In genomic region chr7:80795174-80795573, GRCh38 we compare ENCODE assay signal across 23 cellular contexts.
DNase-seq lines count a peak whose midpoint lies in the region; ATAC-seq and TF ChIP-seq lines count a peak whose summit lies in the region.
"Had no signal": no experiment of that assay in that cellular context is flagged by ENCODE, and none has a peak within 500 bp of the region (broad histone marks: within the 10 kb centered on the region; RNA-seq: fewer than 3 reads in every experiment).

No MANE protein-coding gene starts in this region.

- H3K27ac ChIP-seq in esophagus squamous epithelium: peak overlapping the region in 3 of 4 donors; percentile 6 to 47 (median 35)
- H3K27ac ChIP-seq in right atrium auricular region: peak overlapping the region; percentile 28
- H3K27ac ChIP-seq in gastrocnemius medialis: peak overlapping the region; percentile 11 to 71 (median 53)
- H3K27ac ChIP-seq: C4-2B, neutrophil had no signal

- DNase-seq in AG20443 (ENCODE audit: low spot score) (peak; percentile 48), esophagus squamous epithelium (lab: John Stamatoyannopoulos, UW) (no peak), right atrium auricular region (ENCODE audit: low spot score) (no peak), gastrocnemius medialis (no peak), GM13976 (ENCODE audit: low spot score) (no peak), OCI-M1 (lab: John Stamatoyannopoulos, UW) (no peak)
- DNase-seq: activated B cell treated with CpG ODN at 0.5 μM for 24 hours; activated CD8-positive, alpha-beta T cell treated with anti-CD3 and anti-CD28 coated beads for 36 hours; activated naive CD4-positive, alpha-beta T cell treated with Interleukin-2 at 50 U/mL for 16 hours; activated T-cell treated with anti-CD3 and anti-CD28 coated beads, Interleukin-2, amount 50 U/mL, for 1 hour; aorta; cerebellar nuclear complex; foreskin melanocyte; KG1; kidney glomerular epithelial cell; NCI-H1694; retina; SHP77 treated with DMSO at 0.1 percent for 48 hours had no signal

- TF ChIP-seq CTCF in esophagus squamous epithelium (IDR thresholded peaks at IDR 0.05) (no peak), right atrium auricular region (IDR thresholded peaks at IDR 0.05) (no peak), gastrocnemius medialis (IDR thresholded peaks at IDR 0.05 in 4 of 5, conservative IDR thresholded peaks at IDR 0.05 in 1 of 5) (no peak), GM13976 (IDR thresholded peaks at IDR 0.05; ENCODE audit: borderline replicate concordance, control extremely low read depth, extremely low read depth, insufficient read depth, missing control alignments) (no peak)

- WGBS in esophagus squamous epithelium, 2 donors: 71 to 84% methylated on average over 5 of the region's 5 CpGs

- H3K36me3 ChIP-seq in esophagus squamous epithelium (no peaks in the 10 kb centered on the region), right atrium auricular region (no peaks in the 10 kb centered on the region), gastrocnemius medialis (no peaks in the 10 kb centered on the region)
- H3K36me3 ChIP-seq: neutrophil had no signal

- in situ Hi-C loops in gastrocnemius medialis (cut with MboI; ENCODE audit: low sequenced_read_pairs in 4 of 4) (no loop called here), GM13976 (cut with MboI; ENCODE audit: low sequenced_read_pairs, unreplicated experiment) (no loop called here)

- ATAC-seq in gastrocnemius medialis (peak; percentile 53), HG02610 (IDR thresholded peaks at IDR 0.05; ENCODE audit: unreplicated experiment) (no peak), HG03469 (IDR thresholded peaks at IDR 0.05; ENCODE audit: unreplicated experiment) (no peak)
- ATAC-seq: activated CD8-positive, alpha-beta T cell treated with anti-CD3 and anti-CD28 coated beads for 36 hours; stimulated activated memory B cell treated with anti-CD40 and anti-IgM and Interleukin-4, amounts not matched to agents 10 μg/mL and 1 μg/mL and 100 μg/mL, for 72 hours had no signal

- no peaks in the 10 kb centered on the region for H3K27me3 ChIP-seq in esophagus squamous epithelium
- H3K27me3 ChIP-seq in right atrium auricular region: no peaks in the 10 kb centered on the region
- H3K27me3 ChIP-seq in gastrocnemius medialis: no peaks in the 10 kb centered on the region
- H3K27me3 ChIP-seq: neutrophil had no signal

- H3K4me1 ChIP-seq in esophagus squamous epithelium (peaks cover 0 to 11% (median 0%) of the 10 kb centered on the region in 3 donors), right atrium auricular region (peaks cover 0 to 17% of the 10 kb centered on the region in 2 donors), gastrocnemius medialis (peaks cover 21 to 32% of the 10 kb centered on the region in 2 donors)

- intact Hi-C loops in esophagus squamous epithelium (cut with DNase I) (no loop called here), gastrocnemius medialis (cut with DNase I; ENCODE audit: low total_unique reads) (no loop called here)

- H3K9me3 ChIP-seq in esophagus squamous epithelium: no peaks in the 10 kb centered on the region
- H3K9me3 ChIP-seq in right atrium auricular region: no peaks in the 10 kb centered on the region
- H3K9me3 ChIP-seq in gastrocnemius medialis: no peaks in the 10 kb centered on the region
- H3K9me3 ChIP-seq: neutrophil had no signal

- no peak overlapping the region for H3K4me3 ChIP-seq in esophagus squamous epithelium
- H3K4me3 ChIP-seq in right atrium auricular region: no peak overlapping the region
- peak overlapping the region in 1 of 4 donors; percentile 8 for H3K4me3 ChIP-seq in gastrocnemius medialis

- TF ChIP-seq POLR2A in esophagus squamous epithelium (IDR thresholded peaks at IDR 0.05) (no peak), gastrocnemius medialis (IDR thresholded peaks at IDR 0.05) (no peak)

Comparison
In these comparisons a context has a peak if more than half of its experiments do, and no peak if none do; other contexts are left out.
1. ATAC-seq: peak in gastrocnemius medialis (2 of 2); none in HG02610 (single experiment) and HG03469 (single experiment).
2. Peak in every context shown above with its lines, with median percentiles within 50 percentile points of each other: H3K27ac ChIP-seq.